Comparison of ENCODE assay signal across 24 cellular contexts in the genomic region with DNA sequence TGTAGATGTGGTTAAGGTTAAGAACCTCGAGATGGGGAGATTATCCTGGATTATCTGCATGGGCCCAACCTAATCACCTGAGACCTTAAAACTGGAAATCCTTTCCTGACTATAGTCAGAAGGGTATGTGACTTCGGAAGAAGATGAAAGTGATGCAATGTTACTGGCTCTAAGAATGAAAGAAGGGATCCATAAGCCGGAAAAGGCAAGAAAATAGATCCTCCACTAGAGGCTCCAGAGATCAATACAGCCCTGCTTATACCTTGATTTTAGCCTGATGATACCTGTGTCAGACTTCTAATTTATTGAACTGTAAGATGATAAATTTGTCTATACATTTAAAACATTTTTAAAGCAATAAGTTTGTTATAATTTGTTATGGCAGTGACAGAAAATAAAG. TPM values are rescaled to one million over a fixed set of nuclear protein-coding genes. Genes with fewer than 3 reads are reported as not detected.
DNase-seq lines count a peak whose midpoint lies in the region; ATAC-seq, FAIRE-seq and TF ChIP-seq lines count a peak whose summit lies in the region.
"Had no signal": no experiment of that assay in that cellular context is flagged by ENCODE, and none has a peak within 500 bp of the region (broad histone marks: within the 10 kb centered on the region; RNA-seq: fewer than 3 reads in every experiment).

No MANE protein-coding gene starts in this region.

- no peaks in the 10 kb centered on the region for H3K9me3 Mint-ChIP-seq in chondrocyte (ENCODE audit: low read depth)

- no peak overlapping the region for H3K4me3 Mint-ChIP-seq in chondrocyte (ENCODE audit: unreplicated experiment)
- H3K4me3 Mint-ChIP-seq: T-helper 1 cell treated with Interleukin-12 subunit alpha and Interleukin-12 subunit beta and Interleukin-4 antibody, amounts not matched to agents 30 μg/mL and 1 μg/mL, for 36 hours had no signal

- no peak overlapping the region for H3K4me3 ChIP-seq in LNCaP clone FGC (ENCODE audit: low read depth, low read length)
- H3K4me3 ChIP-seq: cardiac muscle cell, left lung, SJSA1, spleen, stomach, transverse colon had no signal

- peak; percentile 96 for FAIRE-seq in D721Med (lab: Jason Lieb, UNC)
- FAIRE-seq: H54 had no signal

- peak; percentile 33 for ATAC-seq in left lobe of liver
- ATAC-seq: left lung had no signal

- H3K27ac Mint-ChIP-seq in chondrocyte (ENCODE audit: unreplicated experiment), result no peak overlapping the region
- H3K27ac Mint-ChIP-seq: T-helper 1 cell treated with Interleukin-12 subunit alpha and Interleukin-12 subunit beta and Interleukin-4 antibody, amounts not matched to agents 30 μg/mL and 1 μg/mL, for 36 hours had no signal

- TF ChIP-seq CTCF in D721Med (IDR thresholded peaks at IDR 0.05; ENCODE audit: insufficient read depth, missing control alignments), result peak; percentile 9
- TF ChIP-seq CTCF in LNCaP clone FGC (IDR thresholded peaks at IDR 0.05; ENCODE audit: control insufficient read depth, extremely low read depth, insufficient read depth), result peak; percentile 19
- peak; percentile 19 for TF ChIP-seq CTCF in chondrocyte (IDR thresholded peaks at IDR 0.05)

- peaks cover 22% of the 10 kb centered on the region for H3K27me3 Mint-ChIP-seq in chondrocyte (ENCODE audit: low read depth)

- no peaks in the 10 kb centered on the region for H3K36me3 Mint-ChIP-seq in chondrocyte (ENCODE audit: low read depth)

- DNase-seq in D721Med (ENCODE audit: insufficient read length, low spot score) (no peak), LNCaP clone FGC (ENCODE audit: low read depth) (no peak), chondrocyte (ENCODE audit: low spot score) (no peak), left lobe of liver (ENCODE audit: low spot score) (no peak), midbrain (lab: John Stamatoyannopoulos, UW) (no peak), CD1c-positive myeloid dendritic cell (ENCODE audit: extremely low spot score) (no peak), HT-29 (ENCODE audit: low spot score) (no peak), UCSD-AML1 (lab: John Stamatoyannopoulos, UW; ENCODE audit: unreplicated experiment) (no peak)
- DNase-seq: activated CD4-positive, alpha-beta T cell treated with anti-CD3 and anti-CD28 coated beads, Interleukin-2, amount 50 U/mL, for 4 hours; activated gamma-delta T cell treated with Interleukin-2 at 50 U/mL for 16 hours; DMS79; glutamatergic neuron; left lung; NCI-H1436 treated with DMSO at 0.1 percent for 48 hours; NCI-H2171 treated with DMSO at 0.1 percent for 48 hours; NCI-H526 treated with DMSO at 0.1 percent for 48 hours; spleen; stimulated activated CD4-positive, alpha-beta T cell treated with anti-CD3 and anti-CD28 coated beads, Interleukin-4, amount 100 ng/mL, for 4 hours; stomach; transverse colon had no signal

- no peaks in the 10 kb centered on the region for H3K4me1 Mint-ChIP-seq in chondrocyte (ENCODE audit: low read depth)

RNA-seq across cellular contexts. Expression of a gene that starts 21.5 kb away (rescaled TPM):
- total RNA-seq in chondrocyte, result 0.17 TPM in 1 of 3 replicates, not detected in the others
- 19.9 TPM for total RNA-seq in left lobe of liver
- 0.18 TPM in 1 of 2 replicates, not detected in the other for total RNA-seq in HT-29 (2014; rRNA removed; shearing (Covaris generic))
- total RNA-seq: SJSA1 had no signal

RNA-seq across cellular contexts. Expression of a gene that starts 51.6 kb away (rescaled TPM):
- total RNA-seq in chondrocyte (not detected in 3 replicates), left lobe of liver (3.0 TPM)
- total RNA-seq in HT-29 (2014; rRNA removed; shearing (Covaris generic)), result not detected in 2 replicates
- total RNA-seq: SJSA1 had no signal

Comparison
In these comparisons a context has a peak if more than half of its experiments do, and no peak if none do; other contexts are left out.
1. RNA of a gene that starts 21.5 kb away (total RNA-seq): 19.9 TPM in left lobe of liver (single experiment); 0.18 TPM in HT-29 and 0.17 TPM in chondrocyte; every median in the first group is over 10 times any median in the second.
2. Peak in every context shown above with its lines, with median percentiles within 50 percentile points of each other: CTCF ChIP-seq.